In genomic region chr12:6423267-6424007, GRCh38 we compare ENCODE assay signal across 1 cellular context.
TF ChIP-seq lines count a peak whose summit lies in the region.

No MANE protein-coding gene starts in this region.

TF ChIP-seq in HEK293, 187 proteins besides CTCF, POLR2A, EP300 and RAD21 (continued from another document):
- no peak for TF ChIP-seq ZNF138 (tag by site-specific recombination; IDR thresholded peaks at IDR 0.05; ENCODE audit: borderline replicate concordance)
- TF ChIP-seq ZNF423 (tag by site-specific recombination; IDR thresholded peaks at IDR 0.05): no peak
- TF ChIP-seq ZNF354C (tag by site-specific recombination; IDR thresholded peaks at IDR 0.05; ENCODE audit: borderline replicate concordance, low read depth): no peak
- no peak for TF ChIP-seq ZNF514 (tag by site-specific recombination; IDR thresholded peaks at IDR 0.05)
- TF ChIP-seq ZNF792 (tag by site-specific recombination; IDR thresholded peaks at IDR 0.05): no peak
- TF ChIP-seq, protein P1, sequence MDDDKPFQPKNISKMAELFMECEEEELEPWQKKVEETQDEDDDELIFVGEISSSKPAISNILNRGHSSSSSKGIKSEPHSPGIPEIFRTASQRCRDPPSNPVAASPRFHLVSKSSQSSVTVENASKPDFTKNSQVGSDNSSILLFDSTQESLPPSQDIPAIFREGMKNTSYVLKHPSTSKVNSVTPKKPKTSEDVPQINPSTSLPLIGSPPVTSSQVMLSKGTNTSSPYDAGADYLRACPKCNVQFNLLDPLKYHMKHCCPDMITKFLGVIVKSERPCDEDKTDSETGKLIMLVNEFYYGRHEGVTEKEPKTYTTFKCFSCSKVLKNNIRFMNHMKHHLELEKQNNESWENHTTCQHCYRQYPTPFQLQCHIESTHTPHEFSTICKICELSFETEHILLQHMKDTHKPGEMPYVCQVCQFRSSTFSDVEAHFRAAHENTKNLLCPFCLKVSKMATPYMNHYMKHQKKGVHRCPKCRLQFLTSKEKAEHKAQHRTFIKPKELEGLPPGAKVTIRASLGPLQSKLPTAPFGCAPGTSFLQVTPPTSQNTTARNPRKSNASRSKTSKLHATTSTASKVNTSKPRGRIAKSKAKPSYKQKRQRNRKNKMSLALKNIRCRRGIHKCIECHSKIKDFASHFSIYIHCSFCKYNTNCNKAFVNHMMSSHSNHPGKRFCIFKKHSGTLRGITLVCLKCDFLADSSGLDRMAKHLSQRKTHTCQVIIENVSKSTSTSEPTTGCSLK (tag by site-specific recombination; IDR thresholded peaks at IDR 0.05): no peak
- no peak for TF ChIP-seq ZBTB6 (tag by site-specific recombination; IDR thresholded peaks at IDR 0.05)
- TF ChIP-seq ZNF777 (tag by site-specific recombination; IDR thresholded peaks at IDR 0.05; ENCODE audit: borderline replicate concordance): no peak
- TF ChIP-seq ZNF600 (tag by site-specific recombination; IDR thresholded peaks at IDR 0.05): peak; percentile 54
- TF ChIP-seq ZNF391 (tag by site-specific recombination; IDR thresholded peaks at IDR 0.05; ENCODE audit: borderline replicate concordance, low read depth): 0 out of 2 replicates have a peak, but pooled peaks have one; percentile 39
- TF ChIP-seq SETDB1 (IDR thresholded peaks at IDR 0.05; ENCODE audit: insufficient read length, low read length): peak; percentile 30
- TF ChIP-seq SCRT1 (tag by site-specific recombination; IDR thresholded peaks at IDR 0.05; ENCODE audit: borderline replicate concordance): no peak
- no peak for TF ChIP-seq ZNF174 (tag by site-specific recombination; IDR thresholded peaks at IDR 0.05)
- peak; percentile 54; the same call in 1 of the 2 replicates for TF ChIP-seq IKZF3 (tag by site-specific recombination; IDR thresholded peaks at IDR 0.05)
- TF ChIP-seq BCL11B (tag by site-specific recombination; IDR thresholded peaks at IDR 0.05; ENCODE audit: low read depth): no peak
- TF ChIP-seq ZNF311 (tag by site-specific recombination; IDR thresholded peaks at IDR 0.05; ENCODE audit: borderline replicate concordance): no peak
- TF ChIP-seq, protein P2, sequence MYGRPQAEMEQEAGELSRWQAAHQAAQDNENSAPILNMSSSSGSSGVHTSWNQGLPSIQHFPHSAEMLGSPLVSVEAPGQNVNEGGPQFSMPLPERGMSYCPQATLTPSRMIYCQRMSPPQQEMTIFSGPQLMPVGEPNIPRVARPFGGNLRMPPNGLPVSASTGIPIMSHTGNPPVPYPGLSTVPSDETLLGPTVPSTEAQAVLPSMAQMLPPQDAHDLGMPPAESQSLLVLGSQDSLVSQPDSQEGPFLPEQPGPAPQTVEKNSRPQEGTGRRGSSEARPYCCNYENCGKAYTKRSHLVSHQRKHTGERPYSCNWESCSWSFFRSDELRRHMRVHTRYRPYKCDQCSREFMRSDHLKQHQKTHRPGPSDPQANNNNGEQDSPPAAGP (tag by site-specific recombination; IDR thresholded peaks at IDR 0.05): no peak
- TF ChIP-seq, protein P3, sequence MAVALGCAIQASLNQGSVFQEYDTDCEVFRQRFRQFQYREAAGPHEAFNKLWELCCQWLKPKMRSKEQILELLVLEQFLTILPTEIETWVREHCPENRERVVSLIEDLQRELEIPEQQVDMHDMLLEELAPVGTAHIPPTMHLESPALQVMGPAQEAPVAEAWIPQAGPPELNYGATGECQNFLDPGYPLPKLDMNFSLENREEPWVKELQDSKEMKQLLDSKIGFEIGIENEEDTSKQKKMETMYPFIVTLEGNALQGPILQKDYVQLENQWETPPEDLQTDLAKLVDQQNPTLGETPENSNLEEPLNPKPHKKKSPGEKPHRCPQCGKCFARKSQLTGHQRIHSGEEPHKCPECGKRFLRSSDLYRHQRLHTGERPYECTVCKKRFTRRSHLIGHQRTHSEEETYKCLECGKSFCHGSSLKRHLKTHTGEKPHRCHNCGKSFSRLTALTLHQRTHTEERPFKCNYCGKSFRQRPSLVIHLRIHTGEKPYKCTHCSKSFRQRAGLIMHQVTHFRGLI (tag by site-specific recombination; IDR thresholded peaks at IDR 0.05): no peak; the same call in 1 of the 2 replicates
- TF ChIP-seq ZNF426 (tag by site-specific recombination; IDR thresholded peaks at IDR 0.05): no peak
- no peak for TF ChIP-seq HOXA7 (CRISPR knock-in tag; IDR thresholded peaks at IDR 0.05; ENCODE audit: borderline replicate concordance)
- TF ChIP-seq SALL2 (tag by site-specific recombination; IDR thresholded peaks at IDR 0.05; ENCODE audit: borderline replicate concordance): no peak
- TF ChIP-seq ELK4 (IDR thresholded peaks at IDR 0.05; ENCODE audit: borderline replicate concordance, low read depth, low read length): no peak
- TF ChIP-seq, protein P4, sequence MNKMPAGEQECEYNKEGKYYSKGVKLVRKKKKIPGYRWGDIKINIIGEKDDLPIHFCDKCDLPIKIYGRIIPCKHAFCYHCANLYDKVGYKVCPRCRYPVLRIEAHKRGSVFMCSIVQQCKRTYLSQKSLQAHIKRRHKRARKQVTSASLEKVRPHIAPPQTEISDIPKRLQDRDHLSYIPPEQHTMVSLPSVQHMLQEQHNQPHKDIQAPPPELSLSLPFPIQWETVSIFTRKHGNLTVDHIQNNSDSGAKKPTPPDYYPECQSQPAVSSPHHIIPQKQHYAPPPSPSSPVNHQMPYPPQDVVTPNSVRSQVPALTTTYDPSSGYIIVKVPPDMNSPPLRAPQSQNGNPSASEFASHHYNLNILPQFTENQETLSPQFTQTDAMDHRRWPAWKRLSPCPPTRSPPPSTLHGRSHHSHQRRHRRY (tag by site-specific recombination; IDR thresholded peaks at IDR 0.05): no peak
- peak; percentile 81; the same call in 1 of the 2 replicates for TF ChIP-seq ZNF660 (tag by site-specific recombination; IDR thresholded peaks at IDR 0.05)
- no peak for TF ChIP-seq ZBTB10 (tag by site-specific recombination; IDR thresholded peaks at IDR 0.05)
- no peak for TF ChIP-seq ZNF624 (tag by site-specific recombination; IDR thresholded peaks at IDR 0.05)
- no peak for TF ChIP-seq RBAK (tag by site-specific recombination; IDR thresholded peaks at IDR 0.05)
